In genomic region chr17:44818508-44818907, GRCh38 we compare ENCODE assay signal across 11 cellular contexts. TPM values are rescaled to one million over a fixed set of nuclear protein-coding genes. Genes with fewer than 3 reads are reported as not detected.
"Had no signal": no experiment of that assay in that cellular context is flagged by ENCODE, and none has a peak within 500 bp of the region (broad histone marks: within the 10 kb centered on the region; RNA-seq: fewer than 3 reads in every experiment).

No MANE protein-coding gene starts in this region.

RNA-seq across cellular contexts. Expression of gene HIGD1B, which starts 29.2 kb away (rescaled TPM):
- total RNA-seq: HepG2, HT1080, LHCN-M2, MCF 10A, OCI-LY7, PC-3, Peyer's patch, RPMI7951, SK-MEL-5 had no signal
- polyA plus RNA-seq: HepG2, IgD-negative memory B cell, SK-N-SH had no signal

RNA-seq across cellular contexts. Expression of gene ADAM11, which starts 59.7 kb away (rescaled TPM):
- polyA plus RNA-seq: IgD-negative memory B cell had no signal
